In the genomic region with DNA sequence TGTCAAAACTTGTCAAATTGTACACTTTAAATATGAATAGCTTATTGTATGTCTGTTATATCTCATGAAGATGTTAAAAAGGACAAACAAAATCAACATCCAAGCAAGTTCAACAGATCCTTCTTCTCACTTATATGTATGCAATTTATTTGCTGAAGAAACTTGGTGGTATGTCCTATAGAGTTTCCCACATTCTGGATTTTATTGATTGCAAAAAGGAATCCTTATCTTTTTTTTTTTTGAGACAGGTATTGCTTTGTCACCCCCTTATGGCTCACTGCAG, we compare ENCODE assay signal across 13 cellular contexts.
"Had no signal": no experiment of that assay in that cellular context is flagged by ENCODE, and none has a peak within 500 bp of the region (broad histone marks: within the 10 kb centered on the region; RNA-seq: fewer than 3 reads in every experiment).

No MANE protein-coding gene starts in this region.

- H3K4me3 Mint-ChIP-seq: activated naive CD8-positive, alpha-beta T cell treated with anti-CD3 and anti-CD28 coated beads for 36 hours; mesothelial cell of epicardium; neural crest cell; stimulated activated naive CD8-positive, alpha-beta T cell treated with anti-CD3 and anti-CD28 coated beads, Interleukin-15, Interleukin-2, amounts not matched to agents 100 ng/mL and 50 ng/mL, for 24 hours had no signal

- ATAC-seq: body of pancreas, left colon, sciatic nerve had no signal

- H3K27ac Mint-ChIP-seq: activated naive CD8-positive, alpha-beta T cell treated with anti-CD3 and anti-CD28 coated beads for 36 hours; mesothelial cell of epicardium; stimulated activated naive CD8-positive, alpha-beta T cell treated with anti-CD3 and anti-CD28 coated beads, Interleukin-15, Interleukin-2, amounts not matched to agents 100 ng/mL and 50 ng/mL, for 24 hours had no signal

- H3K9me3 Mint-ChIP-seq: neural crest cell; stimulated activated naive CD8-positive, alpha-beta T cell treated with anti-CD3 and anti-CD28 coated beads, Interleukin-15, Interleukin-2, amounts not matched to agents 100 ng/mL and 50 ng/mL, for 24 hours had no signal

- H3K27me3 Mint-ChIP-seq: activated naive CD8-positive, alpha-beta T cell treated with anti-CD3 and anti-CD28 coated beads for 36 hours; stimulated activated naive CD8-positive, alpha-beta T cell treated with anti-CD3 and anti-CD28 coated beads, Interleukin-15, Interleukin-2, amounts not matched to agents 100 ng/mL and 50 ng/mL, for 24 hours had no signal

- DNase-seq: activated effector memory CD4-positive, alpha-beta T cell treated with anti-CD3 and anti-CD28 coated beads, Interleukin-2, amount 50 U/mL, for 16 hours; activated naive CD8-positive, alpha-beta T cell treated with anti-CD3 and anti-CD28 coated beads for 36 hours; amygdala; body of pancreas; effector CD8-positive, alpha-beta T cell; head of caudate nucleus; left colon; T-helper 9 cell; upper lobe of left lung had no signal
